In the genomic region with DNA sequence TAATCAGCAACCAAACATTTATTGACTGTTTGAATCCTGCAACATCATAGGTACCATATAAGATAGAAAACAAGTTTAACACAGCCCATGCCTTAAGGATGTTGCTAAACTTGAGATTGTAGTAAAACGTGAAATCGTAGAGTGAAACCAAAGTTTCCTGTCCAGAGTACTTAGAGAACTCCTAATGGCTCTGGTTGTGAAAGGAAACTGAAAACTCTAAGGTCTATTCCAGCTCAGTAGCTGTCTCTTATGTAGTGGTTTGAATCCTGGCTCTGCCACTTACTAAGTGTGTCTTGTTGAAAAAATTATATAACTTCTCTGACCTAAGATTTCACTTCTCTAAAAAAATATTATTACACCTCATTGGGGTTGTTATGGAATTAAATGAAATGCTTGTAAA, we compare ENCODE assay signal across 12 cellular contexts.
A peak's percentile ranks its signal among the peaks of the same experiment; 100 is the strongest.
DNase-seq lines count a peak whose midpoint lies in the region; ATAC-seq and TF ChIP-seq lines count a peak whose summit lies in the region.
"Had no signal": no experiment of that assay in that cellular context is flagged by ENCODE, and none has a peak within 500 bp of the region (broad histone marks: within the 10 kb centered on the region; RNA-seq: fewer than 3 reads in every experiment).

No MANE protein-coding gene starts in this region.

- no peak overlapping the region for H3K27ac Mint-ChIP-seq in naive thymus-derived CD4-positive, alpha-beta T cell
- no peak overlapping the region for H3K27ac Mint-ChIP-seq in activated T-helper 2 cell treated with anti-CD3 and anti-CD28 coated beads, Interferon-gamma antibody, Interleukin-2, Interleukin-4, amounts not matched to agents 10 μg/mL and 5 μg/mL and 100 μg/mL, durations not matched to agents 14 hours and 24 hours and 36 hours
- H3K27ac Mint-ChIP-seq: activated T-helper 1 cell treated with anti-CD3 and anti-CD28 coated beads, Interleukin-12 subunit alpha, Interleukin-12 subunit beta, Interleukin-2, Interleukin-4 antibody, amounts not matched to agents 30 ng/mL and 10 ng/mL and 1 ng/mL, durations not matched to agents 14 hours and 24 hours and 36 hours; GM23338 had no signal

- no peaks in the 10 kb centered on the region for H3K27me3 ChIP-seq in naive thymus-derived CD4-positive, alpha-beta T cell (ENCODE audit: control insufficient read depth in 2 of 2, insufficient read depth in 2 of 2, low read length in 2 of 2)
- H3K27me3 ChIP-seq in esophagus muscularis mucosa: no peaks in the 10 kb centered on the region

- WGBS in esophagus muscularis mucosa: 68% methylated on average over 2 of the region's 2 CpGs

- TF ChIP-seq CTCF in esophagus muscularis mucosa (IDR thresholded peaks at IDR 0.05): no peak

- DNase-seq in naive thymus-derived CD4-positive, alpha-beta T cell: no peak
- no peak for DNase-seq in activated T-helper 2 cell treated with anti-CD3 and anti-CD28 coated beads, Interferon-gamma antibody, Interleukin-2, Interleukin-4, amounts not matched to agents 10 μg/mL and 5 μg/mL and 100 μg/mL, durations not matched to agents 14 hours and 24 hours and 36 hours (ENCODE audit: low spot score)
- no peak for DNase-seq in esophagus muscularis mucosa (ENCODE audit: extremely low spot score)
- DNase-seq in activated effector memory CD4-positive, alpha-beta T cell treated with Interleukin-2 at 50 U/mL for 16 hours: no peak
- DNase-seq: DMS153, left ventricle myocardium superior had no signal

- H3K27ac ChIP-seq in naive thymus-derived CD4-positive, alpha-beta T cell (ENCODE audit: low read depth, low read length): no peak overlapping the region
- H3K27ac ChIP-seq in esophagus muscularis mucosa (replicated peaks in 1 of 4): no peak overlapping the region

- H3K9me3 ChIP-seq in naive thymus-derived CD4-positive, alpha-beta T cell (ENCODE audit: control insufficient read depth in 2 of 3, low read length in 3 of 3): no peaks in the 10 kb centered on the region
- H3K9me3 ChIP-seq in esophagus muscularis mucosa: no peaks in the 10 kb centered on the region

- peaks cover 0 to 2% (median 0%) of the 10 kb centered on the region in 11 donors for H3K9me3 Mint-ChIP-seq in naive thymus-derived CD4-positive, alpha-beta T cell
- no peaks in the 10 kb centered on the region for H3K9me3 Mint-ChIP-seq in activated T-helper 2 cell treated with anti-CD3 and anti-CD28 coated beads, Interferon-gamma antibody, Interleukin-2, Interleukin-4, amounts not matched to agents 10 μg/mL and 5 μg/mL and 100 μg/mL, durations not matched to agents 14 hours and 24 hours and 36 hours
- H3K9me3 Mint-ChIP-seq: activated T-helper 1 cell treated with anti-CD3 and anti-CD28 coated beads, Interleukin-12 subunit alpha, Interleukin-12 subunit beta, Interleukin-2, Interleukin-4 antibody, amounts not matched to agents 30 ng/mL and 10 ng/mL and 1 ng/mL, durations not matched to agents 14 hours and 24 hours and 36 hours; central memory CD8-positive, alpha-beta T cell; GM23338 had no signal

- H3K36me3 Mint-ChIP-seq in naive thymus-derived CD4-positive, alpha-beta T cell: no peaks in the 10 kb centered on the region
- H3K36me3 Mint-ChIP-seq in activated T-helper 2 cell treated with anti-CD3 and anti-CD28 coated beads, Interferon-gamma antibody, Interleukin-2, Interleukin-4, amounts not matched to agents 10 μg/mL and 5 μg/mL and 100 μg/mL, durations not matched to agents 14 hours and 24 hours and 36 hours (ENCODE audit: low read depth): no peaks in the 10 kb centered on the region

- H3K4me1 ChIP-seq in naive thymus-derived CD4-positive, alpha-beta T cell (ENCODE audit: control insufficient read depth in 2 of 2, insufficient read depth in 2 of 2, low read length in 2 of 2): no peaks in the 10 kb centered on the region
- H3K4me1 ChIP-seq in esophagus muscularis mucosa: no peaks in the 10 kb centered on the region

- H3K4me1 Mint-ChIP-seq in naive thymus-derived CD4-positive, alpha-beta T cell: no peaks in the 10 kb centered on the region
- no peaks in the 10 kb centered on the region for H3K4me1 Mint-ChIP-seq in activated T-helper 2 cell treated with anti-CD3 and anti-CD28 coated beads, Interferon-gamma antibody, Interleukin-2, Interleukin-4, amounts not matched to agents 10 μg/mL and 5 μg/mL and 100 μg/mL, durations not matched to agents 14 hours and 24 hours and 36 hours (ENCODE audit: low read depth)
- H3K4me1 Mint-ChIP-seq: central memory CD8-positive, alpha-beta T cell had no signal

- CTCF ChIA-PET in naive thymus-derived CD4-positive, alpha-beta T cell (lab: Charles Lee): no interaction called here

- H3K4me3 Mint-ChIP-seq in naive thymus-derived CD4-positive, alpha-beta T cell: no peak overlapping the region
- no peak overlapping the region for H3K4me3 Mint-ChIP-seq in activated T-helper 2 cell treated with anti-CD3 and anti-CD28 coated beads, Interferon-gamma antibody, Interleukin-2, Interleukin-4, amounts not matched to agents 10 μg/mL and 5 μg/mL and 100 μg/mL, durations not matched to agents 14 hours and 24 hours and 36 hours (ENCODE audit: low read depth)
- H3K4me3 Mint-ChIP-seq: activated T-helper 1 cell treated with anti-CD3 and anti-CD28 coated beads, Interleukin-12 subunit alpha, Interleukin-12 subunit beta, Interleukin-2, Interleukin-4 antibody, amounts not matched to agents 30 ng/mL and 10 ng/mL and 1 ng/mL, durations not matched to agents 14 hours and 24 hours and 36 hours; central memory CD8-positive, alpha-beta T cell; GM23338 had no signal

- TF ChIP-seq EP300 in esophagus muscularis mucosa (IDR thresholded peaks at IDR 0.05): no peak

- peaks cover 0 to 22% (median 9%) of the 10 kb centered on the region in 5 donors for H3K27me3 Mint-ChIP-seq in naive thymus-derived CD4-positive, alpha-beta T cell
- H3K27me3 Mint-ChIP-seq in activated T-helper 2 cell treated with anti-CD3 and anti-CD28 coated beads, Interferon-gamma antibody, Interleukin-2, Interleukin-4, amounts not matched to agents 10 μg/mL and 5 μg/mL and 100 μg/mL, durations not matched to agents 14 hours and 24 hours and 36 hours (ENCODE audit: low read depth): peaks cover 6% of the 10 kb centered on the region

- intact Hi-C loops in naive thymus-derived CD4-positive, alpha-beta T cell (cut with micrococcal nuclease): no loop called here
- intact Hi-C loops in activated T-helper 2 cell treated with anti-CD3 and anti-CD28 coated beads, Interferon-gamma antibody, Interleukin-2, Interleukin-4, amounts not matched to agents 10 μg/mL and 5 μg/mL and 100 μg/mL, durations not matched to agents 14 hours and 24 hours and 36 hours (cut with micrococcal nuclease): no loop called here
- intact Hi-C loops in esophagus muscularis mucosa (cut with DNase I): no loop called here

- peak; percentile 49 for ATAC-seq in GM19023 (IDR thresholded peaks at IDR 0.05; ENCODE audit: unreplicated experiment)
- peak; percentile 55 for ATAC-seq in GM21786 (IDR thresholded peaks at IDR 0.05; ENCODE audit: unreplicated experiment)
- ATAC-seq in HG03196 (IDR thresholded peaks at IDR 0.05; ENCODE audit: unreplicated experiment): peak; percentile 46
- ATAC-seq in naive thymus-derived CD4-positive, alpha-beta T cell: peak; percentile 27
- ATAC-seq: GM23338, left ventricle myocardium superior had no signal

- no peak overlapping the region for H3K4me3 ChIP-seq in naive thymus-derived CD4-positive, alpha-beta T cell (ENCODE audit: low read length)
- no peak overlapping the region for H3K4me3 ChIP-seq in esophagus muscularis mucosa
- H3K4me3 ChIP-seq: GM23338 had no signal

- TF ChIP-seq POLR2A in esophagus muscularis mucosa (IDR thresholded peaks at IDR 0.05; ENCODE audit: low read depth): no peak

- H3K36me3 ChIP-seq in naive thymus-derived CD4-positive, alpha-beta T cell (ENCODE audit: control insufficient read depth in 2 of 3, insufficient read depth in 3 of 3, low read length in 3 of 3): no peaks in the 10 kb centered on the region
- H3K36me3 ChIP-seq in esophagus muscularis mucosa: no peaks in the 10 kb centered on the region

- POLR2A ChIA-PET in naive thymus-derived CD4-positive, alpha-beta T cell (lab: Charles Lee): no interaction called here
